In genomic region chr10:77636967-77637473, GRCh38 we compare ENCODE assay signal across 8 cellular contexts. TPM values are rescaled to one million over a fixed set of nuclear protein-coding genes. Genes with fewer than 3 reads are reported as not detected.
DNase-seq lines count a peak whose midpoint lies in the region; ATAC-seq and TF ChIP-seq lines count a peak whose summit lies in the region.

No MANE protein-coding gene starts in this region.

- peaks cover 43% of the 10 kb centered on the region for H3K4me1 ChIP-seq in Panc1 (ENCODE audit: control insufficient read depth, insufficient read depth, low read length)
- H3K4me1 ChIP-seq in fibroblast of lung (ENCODE audit: control insufficient read depth, extremely low read depth, insufficient read depth, low read length): peaks cover 4% of the 10 kb centered on the region
- no peaks in the 10 kb centered on the region for H3K4me1 ChIP-seq in prostate gland (replicated peaks)

- no peak for TF ChIP-seq CTCF in Panc1 (IDR thresholded peaks at IDR 0.05)
- TF ChIP-seq CTCF in fibroblast of lung (conservative IDR thresholded peaks at IDR 0.05 in 1 of 2, IDR thresholded peaks at IDR 0.05 in 1 of 2; ENCODE audit: low read depth in 1 of 2, low read length in 2 of 2): no peak
- no peak for TF ChIP-seq CTCF in prostate gland (IDR thresholded peaks at IDR 0.05)

- CTCF ChIA-PET in Panc1 (lab: Charles Lee): interaction anchor here (0.5 kb wide), 1 partner anchor 322 kb away, joined by 5 read pairs; no protein-coding TSS in a partner anchor

- no peaks in the 10 kb centered on the region for H4K20me1 ChIP-seq in fibroblast of lung (ENCODE audit: control insufficient read depth, extremely low read depth, insufficient read depth, low read length)

- WGBS in prostate gland: 1% methylated on average over 52 of the region's 52 CpGs

- in situ Hi-C loops in Panc1 (cut with HindIII; ENCODE audit: low pct_unique_long_range_greater_than_20kb, low sequenced_read_pairs): no loop called here

- ATAC-seq in Panc1: peak; percentile 1
- no peak for ATAC-seq in GM19351 (IDR thresholded peaks at IDR 0.05; ENCODE audit: unreplicated experiment)
- ATAC-seq in GM19395 (IDR thresholded peaks at IDR 0.05; ENCODE audit: unreplicated experiment): no peak
- no peak for ATAC-seq in GM18505 (IDR thresholded peaks at IDR 0.05; ENCODE audit: unreplicated experiment)

- H3K4me3 ChIP-seq in Panc1 (ENCODE audit: low read depth in 2 of 2, low read length in 2 of 2) (peak overlapping the region; percentile 87 to 90), fibroblast of lung (replicated peaks in 1 of 4; ENCODE audit: control extremely low read depth in 1 of 4, insufficient read depth in 1 of 4, low read depth in 3 of 4, low read length in 4 of 4) (peak overlapping the region; percentile 76 to 89 (median 85)), prostate gland (peak overlapping the region; percentile 48 to 50)

- no peaks in the 10 kb centered on the region for H3K27me3 ChIP-seq in Panc1 (ENCODE audit: control insufficient read depth, insufficient read depth, low read length)
- H3K27me3 ChIP-seq in fibroblast of lung (ENCODE audit: control insufficient read depth, insufficient read depth, low read length): no peaks in the 10 kb centered on the region
- peaks cover 18% of the 10 kb centered on the region for H3K27me3 ChIP-seq in prostate gland (replicated peaks; ENCODE audit: insufficient read depth)

- peak overlapping the region; percentile 91 for H3K4me2 ChIP-seq in fibroblast of lung (ENCODE audit: extremely low read depth, insufficient read depth, low read length)

- no peak for TF ChIP-seq POLR2A in prostate gland (IDR thresholded peaks at IDR 0.05)
- TF ChIP-seq POLR2A in GM18505 (IDR thresholded peaks at IDR 0.05; ENCODE audit: borderline replicate concordance, extremely low read depth, insufficient read depth, insufficient read length): no peak

- POLR2A ChIA-PET in Panc1 (lab: Charles Lee): interaction anchor here (0.6 to 0.7 kb wide), 2 partner anchors 76 to 120 kb away, joined by 3 to 4 read pairs; no protein-coding TSS in a partner anchor

- H3K27ac ChIP-seq in Panc1 (ENCODE audit: low read length): peak overlapping the region; percentile 91
- peak overlapping the region; percentile 48 for H3K27ac ChIP-seq in fibroblast of lung (ENCODE audit: insufficient read depth, low read length)
- H3K27ac ChIP-seq in prostate gland: peak overlapping the region; percentile 61 to 63

- peak; percentile 47 for DNase-seq in ELR (ENCODE audit: low read depth)
- DNase-seq in Panc1 (ENCODE audit: low read depth, low spot score): no peak
- DNase-seq in fibroblast of lung (ENCODE audit: low read depth in 2 of 2): peak in 1 of 2 donors; percentile 25
- DNase-seq in prostate gland (ENCODE audit: low spot score): no peak
- no peak for DNase-seq in cerebellum (ENCODE audit: low spot score)

- H3K9me3 ChIP-seq in Panc1 (ENCODE audit: control insufficient read depth, insufficient read depth, low read depth, low read length): no peaks in the 10 kb centered on the region
- H3K9me3 ChIP-seq in fibroblast of lung (ENCODE audit: control insufficient read depth, insufficient read depth, low read depth, low read length): no peaks in the 10 kb centered on the region
- no peaks in the 10 kb centered on the region for H3K9me3 ChIP-seq in prostate gland

- H2AFZ ChIP-seq in fibroblast of lung (ENCODE audit: low read length): peak overlapping the region; percentile 85

- intact Hi-C loops in Panc1 (cut with micrococcal nuclease; ENCODE audit: unreplicated experiment): no loop called here
- intact Hi-C loops in prostate gland (cut with DNase I): loop anchor here (5.0 kb wide), 3 partner anchors 45 to 245 kb away; no protein-coding TSS in a partner anchor

- peaks cover 42% of the 10 kb centered on the region for H3K79me2 ChIP-seq in fibroblast of lung (ENCODE audit: control insufficient read depth, insufficient read depth, low read length)

- no peaks in the 10 kb centered on the region for H3K36me3 ChIP-seq in Panc1 (ENCODE audit: control insufficient read depth, insufficient read depth, low read length)
- no peaks in the 10 kb centered on the region for H3K36me3 ChIP-seq in fibroblast of lung (ENCODE audit: control insufficient read depth, insufficient read depth, low read length)
- no peaks in the 10 kb centered on the region for H3K36me3 ChIP-seq in prostate gland

- BruUV-seq in Panc1 (replicated peaks; lab: Mats Ljungman, UMichigan): no TSS peak

- peak overlapping the region; percentile 55 for H3K9ac ChIP-seq in fibroblast of lung (ENCODE audit: insufficient read depth, low read length)

RNA-seq across cellular contexts. Expression of gene KCNMA1, which starts 0.6 kb away (rescaled TPM):
- 91.9 TPM for total RNA-seq in Panc1 (2021; ENCODE audit: unreplicated experiment)
- polyA plus RNA-seq in Panc1 (2012; ENCODE audit: insufficient read length): 75.5 TPM
- total RNA-seq in fibroblast of lung: 103 and 138 TPM in 2 replicates
- 31.0 and 70.0 TPM in 2 replicates for polyA plus RNA-seq in fibroblast of lung
- polyA plus RNA-seq in fibroblast of lung (2012): 23.3 and 68.0 TPM in 2 replicates
- polyA minus RNA-seq in fibroblast of lung (ENCODE audit: low replicate concordance): 53.2 and 116 TPM in 2 replicates
- total RNA-seq in prostate gland: 10 to 100 TPM; 29.1 to 37.9 TPM
- total RNA-seq in cerebellum: 109 TPM
